ENCODE assay signal across 13 cellular contexts in the genomic region with DNA sequence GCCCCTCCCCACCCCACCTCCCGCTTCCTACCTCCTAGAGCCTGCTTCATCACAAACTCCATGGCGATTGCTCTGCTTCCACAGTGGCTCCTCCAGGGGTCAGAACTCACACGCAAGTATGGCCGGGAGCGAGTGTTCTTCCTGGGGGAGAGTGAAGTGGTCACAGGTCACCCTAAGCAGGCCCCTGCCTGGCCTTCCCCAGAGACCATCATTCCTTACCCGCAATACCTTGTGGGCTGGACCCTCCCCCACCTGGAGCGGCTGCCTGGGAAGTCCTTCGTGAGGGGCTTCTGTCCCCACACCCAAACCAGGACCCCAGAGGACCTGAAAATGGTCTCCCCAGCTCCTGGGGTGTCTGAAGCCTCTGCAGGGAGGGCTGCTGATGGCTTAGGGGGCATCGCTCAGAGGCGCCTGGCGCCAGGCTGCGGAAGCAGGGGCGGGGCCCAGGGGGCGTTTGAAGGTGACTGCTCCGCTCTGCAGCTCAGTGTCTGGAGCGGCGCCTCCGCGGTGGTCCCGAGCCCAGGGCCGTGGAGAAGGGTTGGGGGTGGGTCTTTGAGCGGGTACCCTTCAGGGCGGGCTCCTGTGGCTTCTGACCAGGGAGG. TPM values are rescaled to one million over a fixed set of nuclear protein-coding genes. Genes with fewer than 3 reads are reported as not detected.
DNase-seq lines count a peak whose midpoint lies in the region; TF ChIP-seq lines count a peak whose summit lies in the region.
"Had no signal": no experiment of that assay in that cellular context is flagged by ENCODE, and none has a peak within 500 bp of the region (broad histone marks: within the 10 kb centered on the region; RNA-seq: fewer than 3 reads in every experiment).

No MANE protein-coding gene starts in this region.

- H3K4me1 Mint-ChIP-seq in T-helper 2 cell treated with Interferon-gamma antibody and Interleukin-4, amounts not matched to agents 5 μg/mL and 100 μg/mL, for 36 hours (ENCODE audit: low read depth): no peaks in the 10 kb centered on the region
- no peaks in the 10 kb centered on the region for H3K4me1 Mint-ChIP-seq in progenitor cell of endocrine pancreas (ENCODE audit: low read depth)

- no peak for TF ChIP-seq CTCF in progenitor cell of endocrine pancreas (IDR thresholded peaks at IDR 0.05; ENCODE audit: unreplicated experiment)

- H3K4me3 Mint-ChIP-seq in T-helper 2 cell treated with Interferon-gamma antibody and Interleukin-4, amounts not matched to agents 5 μg/mL and 100 μg/mL, for 36 hours: no peak overlapping the region
- H3K4me3 Mint-ChIP-seq in progenitor cell of endocrine pancreas (ENCODE audit: low read depth): peak overlapping the region; percentile 16

- no peak for DNase-seq in T-helper 2 cell treated with Interferon-gamma antibody and Interleukin-4, amounts not matched to agents 5 μg/mL and 100 μg/mL, for 36 hours (ENCODE audit: low spot score)
- DNase-seq in T-helper 2 cell (no peak), M059J (ENCODE audit: low read depth) (peak; percentile 29), iPS-NIHi11 (ENCODE audit: low spot score) (peak; percentile 53), progenitor cell of endocrine pancreas (ENCODE audit: low spot score, unreplicated experiment) (no peak), DMS53 (lab: John Stamatoyannopoulos, UW) (no peak), AG20443 (ENCODE audit: low spot score) (no peak)
- DNase-seq in activated CD4-positive, CD25-positive, alpha-beta regulatory T cell (lab: John Stamatoyannopoulos, UW): no peak
- DNase-seq: NCI-H1694 treated with DMSO at 0.1 percent for 48 hours, NCI-H774 had no signal

- H3K9me3 Mint-ChIP-seq in T-helper 2 cell treated with Interferon-gamma antibody and Interleukin-4, amounts not matched to agents 5 μg/mL and 100 μg/mL, for 36 hours: no peaks in the 10 kb centered on the region
- H3K9me3 Mint-ChIP-seq in progenitor cell of endocrine pancreas (ENCODE audit: low read depth): no peaks in the 10 kb centered on the region
- H3K9me3 Mint-ChIP-seq: activated naive CD4-positive, alpha-beta T cell treated with anti-CD3 and anti-CD28 coated beads, Interleukin-2, amount 50 U/mL, for 72 hours had no signal

- H3K27ac Mint-ChIP-seq in T-helper 2 cell treated with Interferon-gamma antibody and Interleukin-4, amounts not matched to agents 5 μg/mL and 100 μg/mL, for 36 hours: peak overlapping the region; percentile 36
- H3K27ac Mint-ChIP-seq in progenitor cell of endocrine pancreas: no peak overlapping the region
- H3K27ac Mint-ChIP-seq: activated naive CD4-positive, alpha-beta T cell treated with anti-CD3 and anti-CD28 coated beads, Interleukin-2, amount 50 U/mL, for 72 hours had no signal

- H3K27me3 Mint-ChIP-seq in T-helper 2 cell treated with Interferon-gamma antibody and Interleukin-4, amounts not matched to agents 5 μg/mL and 100 μg/mL, for 36 hours (ENCODE audit: low read depth): peaks cover 34% of the 10 kb centered on the region
- peaks cover 69% of the 10 kb centered on the region for H3K27me3 Mint-ChIP-seq in progenitor cell of endocrine pancreas

- peaks cover 2% of the 10 kb centered on the region for H3K36me3 Mint-ChIP-seq in T-helper 2 cell treated with Interferon-gamma antibody and Interleukin-4, amounts not matched to agents 5 μg/mL and 100 μg/mL, for 36 hours (ENCODE audit: low read depth)
- H3K36me3 Mint-ChIP-seq in progenitor cell of endocrine pancreas (ENCODE audit: insufficient read depth): no peaks in the 10 kb centered on the region

RNA-seq across cellular contexts. Expression of gene CPLX1, which starts 1.4 kb away (rescaled TPM):
- total RNA-seq in M059J (2014; rRNA removed; shearing (Covaris generic)): not detected in 2 replicates
- total RNA-seq in progenitor cell of endocrine pancreas: 1.4 and 2.0 TPM in 2 replicates
- total RNA-seq: glomerular endothelial cell, skeletal muscle tissue had no signal

Comparison
In these comparisons a context has a peak if more than half of its experiments do, and no peak if none do; other contexts are left out.
1. DNase-seq: peak in M059J (single experiment) and iPS-NIHi11 (single experiment); none in T-helper 2 cell treated with Interferon-gamma antibody and Interleukin-4, amounts not matched to agents 5 μg/mL and 100 μg/mL, for 36 hours (single experiment), T-helper 2 cell (0 of 5), progenitor cell of endocrine pancreas (single experiment), activated CD4-positive, CD25-positive, alpha-beta regulatory T cell (0 of 4), DMS53 (single experiment) and AG20443 (single experiment).